Comparison of ENCODE assay signal across 28 cellular contexts in genomic region chr1:191760016-191760415, GRCh38.
"Had no signal": no experiment of that assay in that cellular context is flagged by ENCODE, and none has a peak within 500 bp of the region (broad histone marks: within the 10 kb centered on the region; RNA-seq: fewer than 3 reads in every experiment).

No MANE protein-coding gene starts in this region.

- H3K9me3 ChIP-seq: neutrophil, psoas muscle, suprapubic skin, thoracic aorta, tibial artery, upper lobe of right lung had no signal

- FAIRE-seq: urothelium cell line had no signal

- H3K27me3 Mint-ChIP-seq: naive B cell; stimulated activated naive CD8-positive, alpha-beta T cell treated with anti-CD3 and anti-CD28 coated beads, Interleukin-15, Interleukin-2, amounts not matched to agents 100 ng/mL and 50 ng/mL, for 24 hours had no signal

- H3K4me3 ChIP-seq: left ventricle myocardium inferior, lung, neural progenitor cell, psoas muscle, skin epidermis, suprapubic skin, thoracic aorta, tibial artery, upper lobe of right lung had no signal

- ATAC-seq: natural killer cell, psoas muscle, right cardiac atrium, sciatic nerve, upper lobe of right lung had no signal

- H3K9me3 Mint-ChIP-seq: mesothelial cell of epicardium; nephron progenitor cell; neural progenitor cell; stimulated activated naive CD8-positive, alpha-beta T cell treated with anti-CD3 and anti-CD28 coated beads, Interleukin-15, Interleukin-2, amounts not matched to agents 100 ng/mL and 50 ng/mL, for 24 hours had no signal

- H3K36me3 ChIP-seq: left ventricle myocardium inferior, neural progenitor cell, neutrophil, suprapubic skin, thoracic aorta, tibial artery, upper lobe of right lung had no signal

- H3K4me1 Mint-ChIP-seq: naive B cell, natural killer cell, nephron progenitor cell, neural progenitor cell had no signal

- DNase-seq: islet precursor cell; left ventricle myocardium inferior; mesendoderm; naive B cell; natural killer cell; nephron progenitor cell; occipital lobe; psoas muscle; right cardiac atrium; stimulated activated CD4-positive, alpha-beta T cell treated with anti-CD3 and anti-CD28 coated beads, Interleukin-12 subunit alpha, Interleukin-12 subunit beta, amount 100 ng/mL, for 4 hours; stimulated activated CD4-positive, alpha-beta T cell treated with anti-CD3 and anti-CD28 coated beads, Interleukin-15, amount 100 ng/mL, for 24 hours; stimulated activated CD4-positive, alpha-beta T cell treated with anti-CD3 and anti-CD28 coated beads, Interleukin-2, amount 100 ng/mL, for 24 hours; stimulated activated CD4-positive, alpha-beta T cell treated with anti-CD3 and anti-CD28 coated beads, Interleukin-4, amount 100 ng/mL, for 1 hour; stimulated activated naive CD4-positive, alpha-beta T cell; tibial artery; trophoblast cell; upper lobe of right lung had no signal

- H3K36me3 Mint-ChIP-seq: mesothelial cell of epicardium, naive B cell, natural killer cell, neural progenitor cell had no signal

- H3K27ac Mint-ChIP-seq: mesothelial cell of epicardium; naive B cell; natural killer cell; nephron progenitor cell; neural progenitor cell; stimulated activated naive CD8-positive, alpha-beta T cell treated with anti-CD3 and anti-CD28 coated beads, Interleukin-15, Interleukin-2, amounts not matched to agents 100 ng/mL and 50 ng/mL, for 24 hours had no signal

- H3K4me3 Mint-ChIP-seq: mesothelial cell of epicardium; naive B cell; natural killer cell; nephron progenitor cell; neural progenitor cell; stimulated activated naive CD8-positive, alpha-beta T cell treated with anti-CD3 and anti-CD28 coated beads, Interleukin-15, Interleukin-2, amounts not matched to agents 100 ng/mL and 50 ng/mL, for 24 hours had no signal

- H3K27me3 ChIP-seq: neural progenitor cell, neutrophil, suprapubic skin, tibial artery, upper lobe of right lung had no signal

- H3K27ac ChIP-seq: left ventricle myocardium inferior, neural progenitor cell, neutrophil, parathyroid adenoma, psoas muscle, skin epidermis, suprapubic skin, thoracic aorta, tibial artery, upper lobe of right lung had no signal

- H3K4me1 ChIP-seq: left ventricle myocardium inferior, neural progenitor cell, parathyroid adenoma, psoas muscle, suprapubic skin, tibial artery, upper lobe of right lung had no signal
